In the genomic region with DNA sequence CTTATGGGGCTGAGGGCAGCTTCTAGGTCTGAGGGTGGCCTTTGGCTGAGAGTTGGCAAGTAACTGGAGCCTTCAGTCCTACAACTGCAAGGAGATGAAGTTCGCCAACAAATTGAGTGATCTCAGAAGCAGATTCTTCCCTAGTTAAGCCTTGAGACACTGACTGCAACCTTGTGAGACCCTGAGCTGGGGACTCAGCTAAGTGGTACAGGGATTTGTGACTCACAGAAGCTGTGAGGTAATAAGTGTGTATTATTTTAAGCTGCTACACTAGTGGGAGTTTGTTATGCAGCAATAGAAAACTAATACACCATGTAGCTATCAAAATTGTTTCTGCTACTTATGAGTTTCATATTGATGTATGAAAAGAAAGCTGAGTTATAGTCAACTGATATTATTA, we compare ENCODE assay signal across 20 cellular contexts.
"Had no signal": no experiment of that assay in that cellular context is flagged by ENCODE, and none has a peak within 500 bp of the region (broad histone marks: within the 10 kb centered on the region; RNA-seq: fewer than 3 reads in every experiment).

No MANE protein-coding gene starts in this region.

- H3K27ac ChIP-seq: dorsolateral prefrontal cortex, lower lobe of right lung, pancreas, right atrium auricular region, stomach, thyroid gland, vagina had no signal

- H3K9me3 ChIP-seq: pancreas, thyroid gland, vagina had no signal

- DNase-seq: dorsolateral prefrontal cortex; effector CD4-positive, alpha-beta T cell; glutamatergic neuron; hypothalamus; immature natural killer cell; left ventricle myocardium superior; lower lobe of right lung; natural killer cell; pancreas; stimulated activated CD4-positive, alpha-beta T cell treated with anti-CD3 and anti-CD28 coated beads, Interleukin-2, amount 100 ng/mL, for 24 hours; stimulated activated CD4-positive, alpha-beta T cell treated with anti-CD3 and anti-CD28 coated beads, Interleukin-4, amount 100 ng/mL, for 24 hours; stimulated activated naive CD4-positive, alpha-beta T cell treated with Interleukin-2 at 50 U/mL for 16 hours; stomach; thyroid gland; trophoblast cell had no signal

- H3K4me3 Mint-ChIP-seq: immature natural killer cell; natural killer cell; stimulated activated effector memory CD8-positive, alpha-beta T cell treated with anti-CD3 and anti-CD28 coated beads, Interleukin-12 subunit alpha, Interleukin-12 subunit beta, amount 100 ng/mL, for 72 hours had no signal

- H3K27me3 ChIP-seq: dorsolateral prefrontal cortex, pancreas, right atrium auricular region, stomach, thyroid gland, vagina had no signal

- H3K4me3 ChIP-seq: dorsolateral prefrontal cortex, lower lobe of right lung, pancreas, right atrium auricular region, stomach, thyroid gland, vagina had no signal

- ATAC-seq: left ventricle myocardium superior; lower lobe of right lung; natural killer cell; pancreas; sciatic nerve; stimulated activated effector memory CD8-positive, alpha-beta T cell treated with anti-CD3 and anti-CD28 coated beads, Interleukin-12 subunit alpha, Interleukin-12 subunit beta, amount 100 ng/mL, for 72 hours had no signal

- H3K4me1 ChIP-seq: lower lobe of right lung, pancreas, right atrium auricular region, stomach, thyroid gland, vagina had no signal

- H3K4me1 Mint-ChIP-seq: immature natural killer cell; natural killer cell; stimulated activated effector memory CD8-positive, alpha-beta T cell treated with anti-CD3 and anti-CD28 coated beads, Interleukin-12 subunit alpha, Interleukin-12 subunit beta, amount 100 ng/mL, for 72 hours had no signal

- H3K27ac Mint-ChIP-seq: immature natural killer cell; natural killer cell; progenitor cell of endocrine pancreas; stimulated activated effector memory CD8-positive, alpha-beta T cell treated with anti-CD3 and anti-CD28 coated beads, Interleukin-12 subunit alpha, Interleukin-12 subunit beta, amount 100 ng/mL, for 72 hours had no signal

- H3K36me3 Mint-ChIP-seq: stimulated activated effector memory CD8-positive, alpha-beta T cell treated with anti-CD3 and anti-CD28 coated beads, Interleukin-12 subunit alpha, Interleukin-12 subunit beta, amount 100 ng/mL, for 72 hours had no signal

- H3K36me3 ChIP-seq: lower lobe of right lung, pancreas, right atrium auricular region, stomach, thyroid gland, vagina had no signal

- H3K27me3 Mint-ChIP-seq: progenitor cell of endocrine pancreas had no signal
